ENCODE assay signal across 1 cellular context in genomic region chr15:48647963-48648362, GRCh38.
TF ChIP-seq lines count a peak whose summit lies in the region.

No MANE protein-coding gene starts in this region.

TF ChIP-seq in HCT116, 20 proteins besides CTCF, POLR2A, EP300 and RAD21 (continued from another document):
- TF ChIP-seq TCF7L2 (IDR thresholded peaks at IDR 0.05; ENCODE audit: borderline replicate concordance, extremely low read depth, insufficient read depth, insufficient read length) (no peak), ZBTB33 (IDR thresholded peaks at IDR 0.05; ENCODE audit: extremely low read depth, insufficient replicate concordance, low read length) (no peak), ZNF274 (IDR thresholded peaks at IDR 0.05; ENCODE audit: low read depth, low read length) (no peak), MAX (IDR thresholded peaks at IDR 0.05) (no peak), EZH2phosphoT487 (IDR thresholded peaks at IDR 0.05; ENCODE audit: borderline replicate concordance) (no peak), SP1 (IDR thresholded peaks at IDR 0.05; ENCODE audit: low read depth) (no peak), EZH2 (IDR thresholded peaks at IDR 0.05) (no peak), JUND (IDR thresholded peaks at IDR 0.05) (no peak), YY1 (IDR thresholded peaks at IDR 0.05; ENCODE audit: extremely low read depth, insufficient replicate concordance, low read depth, low read length) (no peak), SIN3A (IDR thresholded peaks at IDR 0.05; ENCODE audit: low read depth) (no peak), ELF1 (IDR thresholded peaks at IDR 0.05; ENCODE audit: borderline replicate concordance, low read depth) (no peak), CEBPB (IDR thresholded peaks at IDR 0.05; ENCODE audit: low read depth) (no peak), ATF3 (IDR thresholded peaks at IDR 0.05) (no peak), FOSL1 (IDR thresholded peaks at IDR 0.05; ENCODE audit: low read depth) (no peak), SRF (IDR thresholded peaks at IDR 0.05; ENCODE audit: low read depth) (no peak)
